9 cellular contexts compared by ENCODE assay signal in the genomic region with DNA sequence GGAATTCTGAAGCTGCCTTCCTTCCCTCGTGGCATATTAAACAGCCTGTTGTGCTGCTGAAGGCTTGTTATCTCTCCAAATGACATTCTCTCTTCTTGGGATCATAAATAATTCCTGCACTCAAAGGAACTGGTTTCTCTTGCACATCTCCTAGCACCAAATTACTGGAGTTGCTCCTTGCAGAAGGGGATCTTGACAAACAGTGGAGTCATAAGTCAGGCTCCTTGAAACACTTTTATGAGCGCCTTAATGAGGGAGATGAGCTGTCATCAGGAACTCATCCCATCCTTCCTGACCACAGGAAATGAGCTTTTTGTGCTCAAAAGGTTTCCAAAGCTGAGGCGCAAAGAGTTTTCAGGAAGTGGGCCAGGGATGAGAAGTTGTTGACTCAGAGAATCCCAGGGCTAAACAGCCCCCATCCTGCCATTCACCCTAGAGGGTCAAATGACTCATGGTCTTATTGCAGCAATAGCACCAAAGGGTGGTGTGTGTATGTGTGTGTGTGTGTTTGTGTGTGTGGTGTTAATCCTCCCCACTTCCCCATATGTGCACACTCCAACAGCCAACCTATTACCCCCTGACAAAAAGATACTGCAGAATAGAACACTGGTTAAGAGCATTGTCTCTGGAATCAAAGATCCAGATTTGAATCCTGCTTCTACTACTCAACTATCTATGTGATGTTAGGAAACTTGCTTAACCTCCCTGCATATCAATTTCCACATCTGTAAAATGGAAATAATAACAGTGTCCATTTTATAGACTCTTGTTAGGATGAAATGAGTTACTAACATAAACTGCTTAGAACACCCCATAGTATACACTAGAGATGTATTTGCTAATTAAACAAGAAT. TPM values are rescaled to one million over a fixed set of nuclear protein-coding genes. Genes with fewer than 3 reads are reported as not detected.
A peak's percentile ranks its signal among the peaks of the same experiment; 100 is the strongest.
DNase-seq lines count a peak whose midpoint lies in the region; ATAC-seq and TF ChIP-seq lines count a peak whose summit lies in the region.
"Had no signal": no experiment of that assay in that cellular context is flagged by ENCODE, and none has a peak within 500 bp of the region (broad histone marks: within the 10 kb centered on the region; RNA-seq: fewer than 3 reads in every experiment).

No MANE protein-coding gene starts in this region.

- TF ChIP-seq CTCF in foreskin keratinocyte (conservative IDR thresholded peaks at IDR 0.05) (no peak), GM10248 (IDR thresholded peaks at IDR 0.05; ENCODE audit: control extremely low read depth, extremely low read depth, low read depth, missing control alignments) (no peak)

- peak; percentile 100 for DNase-seq in HCEC 1CT
- DNase-seq in SJCRH30: peak; percentile 58 to 65
- peak; percentile 100 for DNase-seq in foreskin keratinocyte
- no peak for DNase-seq in activated CD4-positive, alpha-beta T cell treated with anti-CD3 and anti-CD28 coated beads for 36 hours
- no peak for DNase-seq in GM10248 (ENCODE audit: extremely low spot score)
- no peak for DNase-seq in DMS 273 (lab: John Stamatoyannopoulos, UW; ENCODE audit: unreplicated experiment)

- peaks cover 47% of the 10 kb centered on the region for H3K4me1 ChIP-seq in SJCRH30
- peaks cover 32% of the 10 kb centered on the region for H3K4me1 ChIP-seq in foreskin keratinocyte

- H3K4me3 Mint-ChIP-seq in activated CD4-positive, alpha-beta T cell treated with anti-CD3 and anti-CD28 coated beads for 36 hours: no peak overlapping the region

- ATAC-seq in foreskin keratinocyte (peak; percentile 65), GM18520 (IDR thresholded peaks at IDR 0.05; ENCODE audit: unreplicated experiment) (no peak)
- ATAC-seq in activated CD4-positive, alpha-beta T cell treated with anti-CD3 and anti-CD28 coated beads for 36 hours: no peak

- no peaks in the 10 kb centered on the region for H3K9me3 Mint-ChIP-seq in activated CD4-positive, alpha-beta T cell treated with anti-CD3 and anti-CD28 coated beads for 36 hours (ENCODE audit: low read depth)

- POLR2A ChIA-PET in activated CD4-positive, alpha-beta T cell treated with anti-CD3 and anti-CD28 coated beads for 36 hours (lab: Charles Lee): no interaction called here
- POLR2A ChIA-PET in GM10248 (lab: Yijun Ruan, JAX): no interaction called here

- H3K36me3 ChIP-seq in SJCRH30: no peaks in the 10 kb centered on the region
- H3K36me3 ChIP-seq: cardiac muscle cell had no signal

- H3K9me3 ChIP-seq in SJCRH30 (replicated peaks): no peaks in the 10 kb centered on the region

- H3K4me3 ChIP-seq in SJCRH30 (no peak overlapping the region), skin epidermis (no peak overlapping the region)
- H3K4me3 ChIP-seq: cardiac muscle cell had no signal

- H3K36me3 Mint-ChIP-seq in activated CD4-positive, alpha-beta T cell treated with anti-CD3 and anti-CD28 coated beads for 36 hours (ENCODE audit: low read depth): no peaks in the 10 kb centered on the region

- H3K27ac ChIP-seq in SJCRH30: no peak overlapping the region
- peak overlapping the region; percentile 1 for H3K27ac ChIP-seq in foreskin keratinocyte
- peak overlapping the region in 14 of 21 experiments; percentile 6 to 69 (median 39) for H3K27ac ChIP-seq in skin epidermis
- H3K27ac ChIP-seq: cardiac muscle cell had no signal

- no peaks in the 10 kb centered on the region for H3K27me3 ChIP-seq in SJCRH30
- no peaks in the 10 kb centered on the region for H3K27me3 ChIP-seq in foreskin keratinocyte

- H3K27me3 Mint-ChIP-seq in activated CD4-positive, alpha-beta T cell treated with anti-CD3 and anti-CD28 coated beads for 36 hours: peaks cover 5% of the 10 kb centered on the region

- peaks cover 3% of the 10 kb centered on the region for H3K4me1 Mint-ChIP-seq in activated CD4-positive, alpha-beta T cell treated with anti-CD3 and anti-CD28 coated beads for 36 hours

- CTCF ChIA-PET in activated CD4-positive, alpha-beta T cell treated with anti-CD3 and anti-CD28 coated beads for 36 hours (lab: Charles Lee): no interaction called here
- CTCF ChIA-PET in GM10248 (lab: Yijun Ruan, JAX): interaction anchor here (0.9 kb wide), 1 partner anchor 35 kb away, joined by 3 read pairs; no protein-coding TSS in a partner anchor

- intact Hi-C loops in activated CD4-positive, alpha-beta T cell treated with anti-CD3 and anti-CD28 coated beads for 36 hours (cut with DNase I, micrococcal nuclease): loop anchor here (5.0 kb wide), 2 partner anchors 81 to 1599 kb away; a partner anchor contains a TSS

- no peak overlapping the region for H3K27ac Mint-ChIP-seq in activated CD4-positive, alpha-beta T cell treated with anti-CD3 and anti-CD28 coated beads for 36 hours

RNA-seq across cellular contexts. Expression of a gene that starts 2.8 kb away (rescaled TPM):
- total RNA-seq in SJCRH30 (2014; rRNA removed; shearing (Covaris generic)): 87.9 and 95.1 TPM in 2 replicates
- total RNA-seq in foreskin keratinocyte: 98.4 and 117 TPM in 2 replicates
- polyA plus RNA-seq in foreskin keratinocyte: 94.9 and 98.7 TPM in 2 replicates
- 10 to 100 TPM; 23.8 to 28.4 TPM for total RNA-seq in activated CD4-positive, alpha-beta T cell treated with anti-CD3 and anti-CD28 coated beads for 36 hours

RNA-seq across cellular contexts. Expression of a gene that starts 38.7 kb away (rescaled TPM):
- total RNA-seq in SJCRH30 (2014; rRNA removed; shearing (Covaris generic)): 7.2 and 9.4 TPM in 2 replicates
- 4.7 and 4.8 TPM in 2 replicates for total RNA-seq in foreskin keratinocyte
- polyA plus RNA-seq in foreskin keratinocyte: 0.56 and 0.59 TPM in 2 replicates
- total RNA-seq in activated CD4-positive, alpha-beta T cell treated with anti-CD3 and anti-CD28 coated beads for 36 hours: 1 to 10 TPM; 3.4 to 5.4 TPM

Comparison
In these comparisons a context has a peak if more than half of its experiments do, and no peak if none do; other contexts are left out.
1. DNase-seq: peak in HCEC 1CT (single experiment), SJCRH30 (2 of 2) and foreskin keratinocyte (2 of 2); none in activated CD4-positive, alpha-beta T cell treated with anti-CD3 and anti-CD28 coated beads for 36 hours (single experiment), GM10248 (single experiment) and DMS 273 (single experiment).